Comparison of ENCODE assay signal across 26 cellular contexts in the genomic region with DNA sequence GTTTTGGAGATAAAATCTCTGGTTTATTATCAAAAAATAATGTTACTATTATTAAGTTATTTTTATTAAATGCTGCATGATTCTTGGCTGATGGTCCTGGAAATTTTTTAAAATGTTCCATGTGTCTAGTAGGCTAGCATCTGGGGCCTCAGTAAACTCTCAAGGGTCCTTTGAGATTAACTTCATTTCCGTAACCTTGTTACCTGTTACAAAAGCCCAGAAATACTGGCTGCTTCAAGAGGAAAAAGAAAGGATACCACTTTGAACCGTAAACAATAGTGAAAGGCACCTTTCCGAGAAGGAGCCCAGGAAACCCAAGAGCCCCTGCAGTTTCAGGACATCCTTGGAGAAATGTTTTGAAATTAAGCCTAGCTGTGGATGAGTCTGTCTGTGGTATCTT.
"Had no signal": no experiment of that assay in that cellular context is flagged by ENCODE, and none has a peak within 500 bp of the region (broad histone marks: within the 10 kb centered on the region; RNA-seq: fewer than 3 reads in every experiment).

No MANE protein-coding gene starts in this region.

- H3K4me2 ChIP-seq: hepatocyte, smooth muscle cell had no signal

- H3K9me3 Mint-ChIP-seq: activated naive CD4-positive, alpha-beta T cell treated with anti-CD3 and anti-CD28 coated beads, Interleukin-2, amount 10 ng/mL, durations not matched to agents 7 days and 5 days; activated naive CD8-positive, alpha-beta T cell treated with anti-CD3 and anti-CD28 coated beads, Interleukin-2, amount 10 ng/mL, durations not matched to agents 7 days and 5 days; nephron; stimulated activated memory B cell treated with anti-CD40 and anti-IgM and Interleukin-4, amounts not matched to agents 10 μg/mL and 1 μg/mL and 100 μg/mL, for 72 hours; stimulated activated naive CD8-positive, alpha-beta T cell treated with anti-CD3 and anti-CD28 coated beads, Interleukin-15, amount 100 ng/mL, for 72 hours; T-helper 2 cell treated with Interferon-gamma antibody and Interleukin-4, amounts not matched to agents 5 μg/mL and 100 μg/mL, for 36 hours had no signal

- H3K9me3 ChIP-seq: gastroesophageal sphincter, neutrophil, testis had no signal

- H3K4me3 ChIP-seq: gastroesophageal sphincter, hepatocyte, smooth muscle cell, testis had no signal

- H3K27ac Mint-ChIP-seq: activated CD4-positive, alpha-beta T cell treated with anti-CD3 and anti-CD28 coated beads for 36 hours; activated naive CD4-positive, alpha-beta T cell treated with anti-CD3 and anti-CD28 coated beads, Interleukin-2, amount 10 ng/mL, durations not matched to agents 7 days and 5 days; activated naive CD8-positive, alpha-beta T cell treated with anti-CD3 and anti-CD28 coated beads, Interleukin-2, amount 10 ng/mL, durations not matched to agents 7 days and 5 days; nephron; progenitor cell of endocrine pancreas; stimulated activated memory B cell treated with anti-CD40 and anti-IgM and Interleukin-4, amounts not matched to agents 10 μg/mL and 1 μg/mL and 100 μg/mL, for 72 hours; T-helper 2 cell treated with Interferon-gamma antibody and Interleukin-4, amounts not matched to agents 5 μg/mL and 100 μg/mL, for 36 hours had no signal

- H2AFZ ChIP-seq: hepatocyte had no signal

- H3K27me3 Mint-ChIP-seq: activated CD4-positive, alpha-beta T cell treated with anti-CD3 and anti-CD28 coated beads for 36 hours; activated naive CD4-positive, alpha-beta T cell treated with anti-CD3 and anti-CD28 coated beads, Interleukin-2, amount 10 ng/mL, durations not matched to agents 7 days and 5 days; activated naive CD8-positive, alpha-beta T cell treated with anti-CD3 and anti-CD28 coated beads, Interleukin-2, amount 10 ng/mL, durations not matched to agents 7 days and 5 days; progenitor cell of endocrine pancreas; stimulated activated memory B cell treated with anti-CD40 and anti-IgM and Interleukin-4, amounts not matched to agents 10 μg/mL and 1 μg/mL and 100 μg/mL, for 72 hours; stimulated activated naive CD8-positive, alpha-beta T cell treated with anti-CD3 and anti-CD28 coated beads, Interleukin-15, amount 100 ng/mL, for 72 hours had no signal

- DNase-seq: activated CD4-positive, alpha-beta T cell treated with anti-CD3 and anti-CD28 coated beads for 36 hours; activated CD4-positive, alpha-beta T cell treated with anti-CD3 and anti-CD28 coated beads, Interleukin-2, amount 50 U/mL, for 4 hours; activated CD4-positive, CD25-positive, alpha-beta regulatory T cell; activated CD8-positive, alpha-beta memory T cell treated with anti-CD3 and anti-CD28 coated beads for 24 hours; activated gamma-delta T cell; activated naive CD4-positive, alpha-beta T cell treated with anti-CD3 and anti-CD28 coated beads, Interleukin-2, amount 10 ng/mL, durations not matched to agents 7 days and 5 days; activated naive CD8-positive, alpha-beta T cell treated with anti-CD3 and anti-CD28 coated beads, Interleukin-2, amount 10 ng/mL, durations not matched to agents 7 days and 5 days; amniotic stem cell; central memory CD4-positive, alpha-beta T cell; kidney; retina; stimulated activated CD4-positive, alpha-beta T cell treated with anti-CD3 and anti-CD28 coated beads, Interleukin-1b, Interleukin-23, amount 100 ng/mL, for 48 hours; stimulated activated CD4-positive, alpha-beta T cell treated with anti-CD3 and anti-CD28 coated beads, Interleukin-4, amount 100 ng/mL, for 4 hours; stimulated activated CD8-positive, alpha-beta memory T cell treated with anti-CD3 and anti-CD28 coated beads, Interleukin-4, amount 100 ng/mL, for 48 hours; stimulated activated naive CD8-positive, alpha-beta T cell treated with anti-CD3 and anti-CD28 coated beads, Interleukin-15, amount 100 ng/mL, for 72 hours; T-helper 1 cell; testis; trophoblast cell had no signal

- ATAC-seq: activated CD4-positive, alpha-beta T cell treated with anti-CD3 and anti-CD28 coated beads for 36 hours; stimulated activated memory B cell treated with anti-CD40 and anti-IgM and Interleukin-4, amounts not matched to agents 10 μg/mL and 1 μg/mL and 100 μg/mL, for 72 hours; stimulated activated naive CD8-positive, alpha-beta T cell treated with anti-CD3 and anti-CD28 coated beads, Interleukin-15, amount 100 ng/mL, for 72 hours had no signal

- H3K4me1 Mint-ChIP-seq: activated CD4-positive, alpha-beta T cell treated with anti-CD3 and anti-CD28 coated beads for 36 hours; activated naive CD4-positive, alpha-beta T cell treated with anti-CD3 and anti-CD28 coated beads, Interleukin-2, amount 10 ng/mL, durations not matched to agents 7 days and 5 days; activated naive CD8-positive, alpha-beta T cell treated with anti-CD3 and anti-CD28 coated beads, Interleukin-2, amount 10 ng/mL, durations not matched to agents 7 days and 5 days; stimulated activated memory B cell treated with anti-CD40 and anti-IgM and Interleukin-4, amounts not matched to agents 10 μg/mL and 1 μg/mL and 100 μg/mL, for 72 hours; stimulated activated naive CD8-positive, alpha-beta T cell treated with anti-CD3 and anti-CD28 coated beads, Interleukin-15, amount 100 ng/mL, for 72 hours had no signal

- H3K27me3 ChIP-seq: gastroesophageal sphincter, hepatocyte, neutrophil, testis had no signal

- H3K4me3 Mint-ChIP-seq: activated CD4-positive, alpha-beta T cell treated with anti-CD3 and anti-CD28 coated beads for 36 hours; activated naive CD4-positive, alpha-beta T cell treated with anti-CD3 and anti-CD28 coated beads, Interleukin-2, amount 10 ng/mL, durations not matched to agents 7 days and 5 days; activated naive CD8-positive, alpha-beta T cell treated with anti-CD3 and anti-CD28 coated beads, Interleukin-2, amount 10 ng/mL, durations not matched to agents 7 days and 5 days; nephron; stimulated activated memory B cell treated with anti-CD40 and anti-IgM and Interleukin-4, amounts not matched to agents 10 μg/mL and 1 μg/mL and 100 μg/mL, for 72 hours; stimulated activated naive CD8-positive, alpha-beta T cell treated with anti-CD3 and anti-CD28 coated beads, Interleukin-15, amount 100 ng/mL, for 72 hours; T-helper 2 cell treated with Interferon-gamma antibody and Interleukin-4, amounts not matched to agents 5 μg/mL and 100 μg/mL, for 36 hours had no signal

- H3K27ac ChIP-seq: hepatocyte, neutrophil had no signal
